22 cellular contexts compared by ENCODE assay signal in genomic region chr10:28985137-28985885, GRCh38.
DNase-seq lines count a peak whose midpoint lies in the region; ATAC-seq and TF ChIP-seq lines count a peak whose summit lies in the region.
"Had no signal": no experiment of that assay in that cellular context is flagged by ENCODE, and none has a peak within 500 bp of the region (broad histone marks: within the 10 kb centered on the region; RNA-seq: fewer than 3 reads in every experiment).

No MANE protein-coding gene starts in this region.

- CTCF ChIA-PET in RWPE1 (lab: Yijun Ruan, JAX) = no interaction called here

- DNase-seq in DND-41 = no peak
- no peak for DNase-seq in RWPE1 (ENCODE audit: low spot score)
- peak; percentile 28 for DNase-seq in left cardiac atrium
- DNase-seq in smooth muscle cell (lab: John Stamatoyannopoulos, UW; ENCODE audit: unreplicated experiment) = no peak
- no peak for DNase-seq in activated CD4-positive, alpha-beta T cell treated with anti-CD3 and anti-CD28 coated beads, Interleukin-2, amount 50 U/mL, for 48 hours
- no peak for DNase-seq in type B pancreatic cell (ENCODE audit: extremely low spot score, unreplicated experiment)
- no peak for DNase-seq in NCI-H1436 (lab: John Stamatoyannopoulos, UW)
- DNase-seq: activated CD4-positive, alpha-beta T cell treated with anti-CD3 and anti-CD28 coated beads for 1 hour; activated CD8-positive, alpha-beta memory T cell treated with anti-CD3 and anti-CD28 coated beads, Interleukin-2, amount 50 U/mL, for 48 hours; CD4-positive, CD25-positive, alpha-beta regulatory T cell; NCI-H1092 treated with DMSO at 0.1 percent for 48 hours; NCI-H187 treated with DMSO at 0.1 percent for 48 hours; NCI-H2171 treated with DMSO at 0.1 percent for 48 hours; stimulated activated CD8-positive, alpha-beta memory T cell treated with anti-CD3 and anti-CD28 coated beads, Interleukin-4, amount 100 ng/mL, for 48 hours; stimulated activated naive CD8-positive, alpha-beta T cell treated with anti-CD3 and anti-CD28 coated beads, Interleukin-15, amount 100 ng/mL, for 72 hours; T-helper 2 cell had no signal

- no peaks in the 10 kb centered on the region for H3K36me3 ChIP-seq in DND-41 (ENCODE audit: insufficient read depth, low read length)
- no peaks in the 10 kb centered on the region for H3K36me3 ChIP-seq in smooth muscle cell (ENCODE audit: low read depth)
- H3K36me3 ChIP-seq: thyroid gland had no signal

- H3K27me3 Mint-ChIP-seq in type B pancreatic cell = no peaks in the 10 kb centered on the region
- H3K27me3 Mint-ChIP-seq: CD4-positive, CD25-positive, alpha-beta regulatory T cell; IgD-negative memory B cell had no signal

- no peaks in the 10 kb centered on the region for H3K27me3 ChIP-seq in DND-41 (ENCODE audit: insufficient read depth, low read length, poor library complexity)
- no peaks in the 10 kb centered on the region for H3K27me3 ChIP-seq in smooth muscle cell (ENCODE audit: low read depth)
- H3K27me3 ChIP-seq: thyroid gland had no signal

- 88% methylated on average over 8 of the region's 8 CpGs for WGBS in smooth muscle cell (ENCODE audit: low lambda C conversion rate)

- no peaks in the 10 kb centered on the region for H3K36me3 Mint-ChIP-seq in type B pancreatic cell
- H3K36me3 Mint-ChIP-seq: CD4-positive, CD25-positive, alpha-beta regulatory T cell; IgD-negative memory B cell had no signal

- POLR2A ChIA-PET in RWPE1 (lab: Yijun Ruan, JAX; ENCODE audit: low non-redundant PET) = interaction anchor here (0.6 kb wide), 1 partner anchor 133 kb away, joined by 3 read pairs; no protein-coding TSS in a partner anchor

- H3K9me3 ChIP-seq in DND-41 (ENCODE audit: insufficient read depth, low read length, severe bottlenecking) (no peaks in the 10 kb centered on the region), smooth muscle cell (replicated peaks; ENCODE audit: low read depth) (no peaks in the 10 kb centered on the region)
- H3K9me3 ChIP-seq: thyroid gland had no signal

- H3K4me3 Mint-ChIP-seq in type B pancreatic cell = no peak overlapping the region
- H3K4me3 Mint-ChIP-seq: activated CD8-positive, alpha-beta T cell treated with anti-CD3 and anti-CD28 coated beads for 36 hours; activated naive CD4-positive, alpha-beta T cell treated with anti-CD3 and anti-CD28 coated beads for 36 hours; IgD-negative memory B cell; nephron; stimulated activated naive CD8-positive, alpha-beta T cell treated with anti-CD3 and anti-CD28 coated beads, Interleukin-15, amount 100 ng/mL, for 72 hours had no signal

- H3K79me2 ChIP-seq in DND-41 (ENCODE audit: insufficient read depth, low read length) (no peaks in the 10 kb centered on the region), smooth muscle cell (ENCODE audit: low read depth) (no peaks in the 10 kb centered on the region)

- H3K4me3 ChIP-seq in DND-41 (ENCODE audit: low read depth in 1 of 2, low read length in 2 of 2) (no peak overlapping the region), smooth muscle cell (no peak overlapping the region)
- H3K4me3 ChIP-seq: PC-9, thyroid gland had no signal

- peaks cover 20% of the 10 kb centered on the region for H3K4me1 Mint-ChIP-seq in type B pancreatic cell (ENCODE audit: unreplicated experiment)
- H3K4me1 Mint-ChIP-seq: CD4-positive, CD25-positive, alpha-beta regulatory T cell; stimulated activated naive CD8-positive, alpha-beta T cell treated with anti-CD3 and anti-CD28 coated beads, Interleukin-15, amount 100 ng/mL, for 72 hours had no signal

- H3K27ac ChIP-seq in DND-41 (ENCODE audit: low read length) (no peak overlapping the region), RWPE1 (peak overlapping the region; percentile 70), smooth muscle cell (ENCODE audit: low read depth) (no peak overlapping the region)
- H3K27ac ChIP-seq: PC-9, thyroid gland had no signal

- no peaks in the 10 kb centered on the region for H3F3A ChIP-seq in smooth muscle cell (ENCODE audit: low read depth)

- ATAC-seq in DND-41 (ENCODE audit: insufficient read depth, low read depth) (no peak), left cardiac atrium (peak; percentile 76 to 86)

- H2AFZ ChIP-seq in DND-41 (ENCODE audit: low read depth, low read length) (peak overlapping the region; percentile 30; the same call in 1 of the 2 replicates), smooth muscle cell (ENCODE audit: low read depth) (peak overlapping the region; percentile 59)
- H2AFZ ChIP-seq: PC-9 had no signal

- H3K9ac ChIP-seq in DND-41 (ENCODE audit: low read depth, low read length) (no peak overlapping the region), smooth muscle cell (ENCODE audit: low read depth) (no peak overlapping the region)

- H3K27ac Mint-ChIP-seq in type B pancreatic cell = no peak overlapping the region
- H3K27ac Mint-ChIP-seq: activated CD8-positive, alpha-beta T cell treated with anti-CD3 and anti-CD28 coated beads for 36 hours; activated naive CD4-positive, alpha-beta T cell treated with anti-CD3 and anti-CD28 coated beads for 36 hours; CD4-positive, CD25-positive, alpha-beta regulatory T cell; IgD-negative memory B cell; nephron; stimulated activated naive CD8-positive, alpha-beta T cell treated with anti-CD3 and anti-CD28 coated beads, Interleukin-15, amount 100 ng/mL, for 72 hours had no signal

- peaks cover 8% of the 10 kb centered on the region; the same call in 1 of the 2 replicates for H3K4me1 ChIP-seq in DND-41 (ENCODE audit: insufficient read depth, low read length)
- H3K4me1 ChIP-seq in smooth muscle cell (ENCODE audit: low read depth) = no peaks in the 10 kb centered on the region

- H3K4me2 ChIP-seq in DND-41 (ENCODE audit: insufficient read depth, low read length) (no peak overlapping the region), smooth muscle cell (no peak overlapping the region)

- intact Hi-C loops in left cardiac atrium (cut with DNase I) = loop anchor here in 1 of 2 donors (2.0 to 10.0 kb wide), 2 partner anchors 89 to 181 kb away; no protein-coding TSS in a partner anchor

- TF ChIP-seq CTCF in DND-41 (IDR thresholded peaks at IDR 0.05; ENCODE audit: borderline replicate concordance, extremely low read depth, low read length, poor library complexity, severe bottlenecking) (no peak), RWPE1 (conservative IDR thresholded peaks at IDR 0.05; ENCODE audit: low read depth) (no peak), smooth muscle cell (IDR thresholded peaks at IDR 0.05; ENCODE audit: borderline replicate concordance, insufficient read depth, poor library complexity, severe bottlenecking) (no peak), type B pancreatic cell (conservative IDR thresholded peaks at IDR 0.05) (no peak)

- H3K9me3 Mint-ChIP-seq in type B pancreatic cell = peaks cover 9% of the 10 kb centered on the region
- H3K9me3 Mint-ChIP-seq: activated CD8-positive, alpha-beta T cell treated with anti-CD3 and anti-CD28 coated beads for 36 hours; activated naive CD4-positive, alpha-beta T cell treated with anti-CD3 and anti-CD28 coated beads for 36 hours; nephron; stimulated activated naive CD8-positive, alpha-beta T cell treated with anti-CD3 and anti-CD28 coated beads, Interleukin-15, amount 100 ng/mL, for 72 hours had no signal

- H4K20me1 ChIP-seq in DND-41 (ENCODE audit: insufficient read depth, low read length) (no peaks in the 10 kb centered on the region), smooth muscle cell (ENCODE audit: low read depth) (no peaks in the 10 kb centered on the region)
